Comparison of ENCODE assay signal across 19 cellular contexts in the genomic region with DNA sequence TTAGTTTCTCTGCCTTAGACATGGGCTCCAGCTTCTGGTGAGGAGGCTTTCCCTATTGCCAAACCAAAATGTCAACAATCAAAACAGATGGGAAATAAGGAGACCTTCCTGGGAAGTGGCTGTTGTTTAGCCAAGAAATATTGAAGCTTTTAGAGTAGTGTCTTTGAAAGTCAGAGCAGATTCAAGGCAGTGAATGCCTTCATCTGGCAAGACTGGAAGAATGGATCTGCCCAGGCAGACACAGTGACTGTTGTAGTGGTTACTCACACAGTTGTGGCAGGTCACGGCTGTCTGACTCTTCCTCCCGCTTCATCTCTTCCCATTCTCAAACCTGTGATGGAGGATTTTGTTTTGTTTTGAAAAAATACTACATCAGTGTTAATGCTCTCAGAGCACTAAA.
"Had no signal": no experiment of that assay in that cellular context is flagged by ENCODE, and none has a peak within 500 bp of the region (broad histone marks: within the 10 kb centered on the region; RNA-seq: fewer than 3 reads in every experiment).

No MANE protein-coding gene starts in this region.

- H3K9me3 ChIP-seq: ascending aorta, mucosa of descending colon, stomach, thoracic aorta, upper lobe of right lung had no signal

- DNase-seq: activated CD4-positive, alpha-beta T cell treated with anti-CD3 and anti-CD28 coated beads for 4 hours; activated naive CD4-positive, alpha-beta T cell treated with Interleukin-2 at 50 U/mL for 16 hours; activated naive CD8-positive, alpha-beta T cell treated with anti-CD3 and anti-CD28 coated beads, Interleukin-2, amount 50 U/mL, for 24 hours; activated T-cell treated with anti-CD3 and anti-CD28 coated beads for 4 hours; dorsolateral prefrontal cortex; endodermal cell; islet precursor cell; mucosa of descending colon; naive thymus-derived CD8-positive, alpha-beta T cell; stomach; T-helper 17 cell; upper lobe of right lung had no signal

- H3K27ac ChIP-seq: ascending aorta, cardiac muscle cell, dorsolateral prefrontal cortex, stomach, thoracic aorta, upper lobe of right lung had no signal

- H3K4me2 ChIP-seq: smooth muscle cell had no signal

- H3K4me1 ChIP-seq: ascending aorta, stomach, upper lobe of right lung had no signal

- ATAC-seq: activated naive CD8-positive, alpha-beta T cell treated with anti-CD3 and anti-CD28 coated beads, Interleukin-2, amount 50 U/mL, for 24 hours; activated T-helper 17 cell treated with anti-CD3 and anti-CD28 coated beads, Interleukin-2, amount 50 U/mL, for 72 hours; left lobe of liver; mucosa of descending colon; naive thymus-derived CD8-positive, alpha-beta T cell; T-helper 17 cell; upper lobe of right lung had no signal

- H3K27me3 ChIP-seq: ascending aorta, cardiac muscle cell, dorsolateral prefrontal cortex, stomach, upper lobe of right lung had no signal

- H3K4me3 Mint-ChIP-seq: activated naive CD8-positive, alpha-beta T cell treated with anti-CD3 and anti-CD28 coated beads, Interleukin-2, amount 50 U/mL, for 24 hours; activated T-helper 17 cell treated with anti-CD3 and anti-CD28 coated beads, Interleukin-2, amount 50 U/mL, for 72 hours; endodermal cell; memory B cell; naive thymus-derived CD8-positive, alpha-beta T cell; T-helper 17 cell had no signal

- H3K4me3 ChIP-seq: ascending aorta, cardiac muscle cell, dorsolateral prefrontal cortex, mucosa of descending colon, smooth muscle cell, stomach, thoracic aorta, upper lobe of right lung had no signal

- H3K27me3 Mint-ChIP-seq: activated T-helper 17 cell treated with anti-CD3 and anti-CD28 coated beads, Interleukin-2, amount 50 U/mL, for 72 hours; memory B cell; naive thymus-derived CD8-positive, alpha-beta T cell; T-helper 17 cell had no signal

- H3K9me3 Mint-ChIP-seq: activated T-helper 17 cell treated with anti-CD3 and anti-CD28 coated beads, Interleukin-2, amount 50 U/mL, for 72 hours; endodermal cell; naive thymus-derived CD8-positive, alpha-beta T cell had no signal

- H3K27ac Mint-ChIP-seq: activated naive CD8-positive, alpha-beta T cell treated with anti-CD3 and anti-CD28 coated beads, Interleukin-2, amount 50 U/mL, for 24 hours; activated T-helper 17 cell treated with anti-CD3 and anti-CD28 coated beads, Interleukin-2, amount 50 U/mL, for 72 hours; endodermal cell; memory B cell; naive thymus-derived CD8-positive, alpha-beta T cell; T-helper 17 cell had no signal

- H3K36me3 ChIP-seq: ascending aorta, cardiac muscle cell, stomach, thoracic aorta, upper lobe of right lung had no signal
